ENCODE assay signal across 1 cellular context in genomic region chr1:72670902-72671301, GRCh38.
TF ChIP-seq lines count a peak whose summit lies in the region.

No MANE protein-coding gene starts in this region.

TF ChIP-seq in H1, 55 proteins besides CTCF, POLR2A, EP300 and RAD21 (continued from another document):
- no peak for TF ChIP-seq FOSL1 (IDR thresholded peaks at IDR 0.05; ENCODE audit: insufficient read depth, low read depth, low read length)
